In the genomic region with DNA sequence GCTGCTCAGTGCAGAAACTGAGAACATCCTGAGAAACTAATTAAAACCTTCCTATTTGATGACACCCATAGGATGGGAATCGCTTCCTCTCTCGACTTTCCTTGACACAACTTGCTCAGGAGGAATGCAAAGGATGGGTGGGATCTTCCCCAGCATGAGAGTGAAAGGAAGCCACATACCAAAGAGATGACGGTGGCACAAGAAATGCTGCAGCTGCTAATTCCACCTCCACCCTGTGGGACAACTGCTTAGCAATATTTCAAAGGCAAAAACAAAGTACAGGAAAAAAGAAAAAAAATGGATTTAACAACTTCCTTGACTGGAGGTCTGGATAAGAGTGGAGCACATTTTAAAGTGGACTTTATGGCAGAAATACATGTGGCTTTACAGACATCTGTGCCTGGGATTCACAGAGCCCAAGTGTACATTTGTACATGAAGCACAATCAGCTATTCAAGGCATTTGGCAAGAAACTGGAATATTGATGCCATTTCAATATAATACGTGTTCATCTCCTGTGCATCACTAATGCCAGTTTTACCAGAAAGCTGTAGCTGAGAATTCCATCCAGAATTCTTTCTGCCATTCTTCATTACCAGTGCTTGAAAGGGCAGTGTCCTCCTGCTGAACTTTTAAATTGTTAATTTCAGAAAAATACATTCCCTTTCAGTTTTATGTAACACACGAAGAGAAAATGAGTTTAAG, we compare ENCODE assay signal across 1 cellular context.
TF ChIP-seq lines count a peak whose summit lies in the region.

No MANE protein-coding gene starts in this region.

TF ChIP-seq in HCT116, 20 proteins besides CTCF, POLR2A, EP300 and RAD21 (continued from another document):
- TF ChIP-seq, protein P1, sequence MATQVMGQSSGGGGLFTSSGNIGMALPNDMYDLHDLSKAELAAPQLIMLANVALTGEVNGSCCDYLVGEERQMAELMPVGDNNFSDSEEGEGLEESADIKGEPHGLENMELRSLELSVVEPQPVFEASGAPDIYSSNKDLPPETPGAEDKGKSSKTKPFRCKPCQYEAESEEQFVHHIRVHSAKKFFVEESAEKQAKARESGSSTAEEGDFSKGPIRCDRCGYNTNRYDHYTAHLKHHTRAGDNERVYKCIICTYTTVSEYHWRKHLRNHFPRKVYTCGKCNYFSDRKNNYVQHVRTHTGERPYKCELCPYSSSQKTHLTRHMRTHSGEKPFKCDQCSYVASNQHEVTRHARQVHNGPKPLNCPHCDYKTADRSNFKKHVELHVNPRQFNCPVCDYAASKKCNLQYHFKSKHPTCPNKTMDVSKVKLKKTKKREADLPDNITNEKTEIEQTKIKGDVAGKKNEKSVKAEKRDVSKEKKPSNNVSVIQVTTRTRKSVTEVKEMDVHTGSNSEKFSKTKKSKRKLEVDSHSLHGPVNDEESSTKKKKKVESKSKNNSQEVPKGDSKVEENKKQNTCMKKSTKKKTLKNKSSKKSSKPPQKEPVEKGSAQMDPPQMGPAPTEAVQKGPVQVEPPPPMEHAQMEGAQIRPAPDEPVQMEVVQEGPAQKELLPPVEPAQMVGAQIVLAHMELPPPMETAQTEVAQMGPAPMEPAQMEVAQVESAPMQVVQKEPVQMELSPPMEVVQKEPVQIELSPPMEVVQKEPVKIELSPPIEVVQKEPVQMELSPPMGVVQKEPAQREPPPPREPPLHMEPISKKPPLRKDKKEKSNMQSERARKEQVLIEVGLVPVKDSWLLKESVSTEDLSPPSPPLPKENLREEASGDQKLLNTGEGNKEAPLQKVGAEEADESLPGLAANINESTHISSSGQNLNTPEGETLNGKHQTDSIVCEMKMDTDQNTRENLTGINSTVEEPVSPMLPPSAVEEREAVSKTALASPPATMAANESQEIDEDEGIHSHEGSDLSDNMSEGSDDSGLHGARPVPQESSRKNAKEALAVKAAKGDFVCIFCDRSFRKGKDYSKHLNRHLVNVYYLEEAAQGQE (IDR thresholded peaks at IDR 0.05; ENCODE audit: low read depth) = no peak
- TF ChIP-seq, protein P2, sequence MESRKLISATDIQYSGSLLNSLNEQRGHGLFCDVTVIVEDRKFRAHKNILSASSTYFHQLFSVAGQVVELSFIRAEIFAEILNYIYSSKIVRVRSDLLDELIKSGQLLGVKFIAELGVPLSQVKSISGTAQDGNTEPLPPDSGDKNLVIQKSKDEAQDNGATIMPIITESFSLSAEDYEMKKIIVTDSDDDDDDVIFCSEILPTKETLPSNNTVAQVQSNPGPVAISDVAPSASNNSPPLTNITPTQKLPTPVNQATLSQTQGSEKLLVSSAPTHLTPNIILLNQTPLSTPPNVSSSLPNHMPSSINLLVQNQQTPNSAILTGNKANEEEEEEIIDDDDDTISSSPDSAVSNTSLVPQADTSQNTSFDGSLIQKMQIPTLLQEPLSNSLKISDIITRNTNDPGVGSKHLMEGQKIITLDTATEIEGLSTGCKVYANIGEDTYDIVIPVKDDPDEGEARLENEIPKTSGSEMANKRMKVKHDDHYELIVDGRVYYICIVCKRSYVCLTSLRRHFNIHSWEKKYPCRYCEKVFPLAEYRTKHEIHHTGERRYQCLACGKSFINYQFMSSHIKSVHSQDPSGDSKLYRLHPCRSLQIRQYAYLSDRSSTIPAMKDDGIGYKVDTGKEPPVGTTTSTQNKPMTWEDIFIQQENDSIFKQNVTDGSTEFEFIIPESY (IDR thresholded peaks at IDR 0.05; ENCODE audit: extremely low read depth, insufficient replicate concordance, low read length) = no peak
- TF ChIP-seq EZH2 (IDR thresholded peaks at IDR 0.05) = no peak
- no peak for TF ChIP-seq ZNF274 (IDR thresholded peaks at IDR 0.05; ENCODE audit: low read depth, low read length)
- TF ChIP-seq, protein P3, sequence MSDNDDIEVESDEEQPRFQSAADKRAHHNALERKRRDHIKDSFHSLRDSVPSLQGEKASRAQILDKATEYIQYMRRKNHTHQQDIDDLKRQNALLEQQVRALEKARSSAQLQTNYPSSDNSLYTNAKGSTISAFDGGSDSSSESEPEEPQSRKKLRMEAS (IDR thresholded peaks at IDR 0.05) = peak; percentile 37; the same call in 1 of the 2 replicates
- 0 out of 2 replicates have a peak, but pooled peaks have one; percentile 37 for TF ChIP-seq SIN3A (IDR thresholded peaks at IDR 0.05; ENCODE audit: low read depth)
